Comparison of ENCODE assay signal across 1 cellular context in the genomic region with DNA sequence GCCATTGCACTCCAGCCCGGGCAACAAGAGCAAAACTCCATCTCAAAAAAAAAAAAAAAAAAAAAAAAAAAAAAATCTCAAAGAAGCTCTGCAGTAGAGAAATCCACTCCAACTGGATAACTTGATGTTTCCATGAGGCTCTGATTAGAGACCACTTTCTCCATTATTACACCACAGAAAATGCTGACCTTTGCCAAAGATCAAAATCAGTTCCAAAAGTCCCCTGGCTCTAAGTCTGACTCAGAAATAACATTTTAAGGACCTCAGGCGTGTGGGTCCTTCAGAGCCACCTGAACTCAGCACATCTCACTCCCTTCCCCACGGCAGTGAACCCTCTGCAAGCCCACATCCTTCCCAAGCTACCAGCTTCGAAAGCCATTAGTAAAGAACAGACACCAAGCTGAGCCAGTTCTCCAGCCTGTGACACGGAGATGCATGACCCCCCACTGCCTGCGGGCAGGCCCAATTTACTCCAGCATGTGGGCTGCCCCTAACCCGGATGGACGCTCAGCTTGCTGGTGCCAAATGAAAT.
TF ChIP-seq lines count a peak whose summit lies in the region.

No MANE protein-coding gene starts in this region.

TF ChIP-seq in HepG2, 621 proteins besides CTCF, POLR2A, EP300 and RAD21:
- TF ChIP-seq ZNF501 (CRISPR knock-in tag; IDR thresholded peaks at IDR 0.05) (no peak), ZIK1 (CRISPR knock-in tag; IDR thresholded peaks at IDR 0.05; ENCODE audit: borderline replicate concordance, low read depth) (no peak), ZFP41 (CRISPR knock-in tag; IDR thresholded peaks at IDR 0.05; ENCODE audit: borderline replicate concordance) (no peak), AGO1 (IDR thresholded peaks at IDR 0.05; ENCODE audit: low read depth, low read length, poor library complexity, severe bottlenecking) (no peak), NCOR1 (IDR thresholded peaks at IDR 0.05; ENCODE audit: borderline replicate concordance, low read length) (no peak), ZNF766 (CRISPR knock-in tag; IDR thresholded peaks at IDR 0.05; ENCODE audit: borderline replicate concordance) (no peak), TCF12 (IDR thresholded peaks at IDR 0.05) (no peak), TCF12 (CRISPR knock-in tag; IDR thresholded peaks at IDR 0.05) (no peak), MAFF (IDR thresholded peaks at IDR 0.05; ENCODE audit: low read depth, low read length) (0 out of 2 replicates have a peak, but pooled peaks have one; percentile 27), MAFK (conservative IDR thresholded peaks at IDR 0.05 in 1 of 2, IDR thresholded peaks at IDR 0.05 in 1 of 2; ENCODE audit: low read length in 2 of 2) (peak; percentile 48; a peak in 3 of 4 replicates), ZMYM4 (CRISPR knock-in tag; IDR thresholded peaks at IDR 0.05) (no peak), MBNL3 (CRISPR knock-in tag; conservative IDR thresholded peaks at IDR 0.05) (no peak), ZNF337 (CRISPR knock-in tag; IDR thresholded peaks at IDR 0.05; ENCODE audit: borderline replicate concordance, low read depth) (no peak)
- TF ChIP-seq, protein P1, sequence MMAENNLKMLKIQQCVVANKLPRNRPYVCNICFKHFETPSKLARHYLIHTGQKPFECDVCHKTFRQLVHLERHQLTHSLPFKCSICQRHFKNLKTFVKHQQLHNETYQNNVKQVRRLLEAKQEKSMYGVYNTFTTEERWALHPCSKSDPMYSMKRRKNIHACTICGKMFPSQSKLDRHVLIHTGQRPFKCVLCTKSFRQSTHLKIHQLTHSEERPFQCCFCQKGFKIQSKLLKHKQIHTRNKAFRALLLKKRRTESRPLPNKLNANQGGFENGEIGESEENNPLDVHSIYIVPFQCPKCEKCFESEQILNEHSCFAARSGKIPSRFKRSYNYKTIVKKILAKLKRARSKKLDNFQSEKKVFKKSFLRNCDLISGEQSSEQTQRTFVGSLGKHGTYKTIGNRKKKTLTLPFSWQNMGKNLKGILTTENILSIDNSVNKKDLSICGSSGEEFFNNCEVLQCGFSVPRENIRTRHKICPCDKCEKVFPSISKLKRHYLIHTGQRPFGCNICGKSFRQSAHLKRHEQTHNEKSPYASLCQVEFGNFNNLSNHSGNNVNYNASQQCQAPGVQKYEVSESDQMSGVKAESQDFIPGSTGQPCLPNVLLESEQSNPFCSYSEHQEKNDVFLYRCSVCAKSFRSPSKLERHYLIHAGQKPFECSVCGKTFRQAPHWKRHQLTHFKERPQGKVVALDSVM (CRISPR knock-in tag; IDR thresholded peaks at IDR 0.05), result no peak
- TF ChIP-seq, protein P2, sequence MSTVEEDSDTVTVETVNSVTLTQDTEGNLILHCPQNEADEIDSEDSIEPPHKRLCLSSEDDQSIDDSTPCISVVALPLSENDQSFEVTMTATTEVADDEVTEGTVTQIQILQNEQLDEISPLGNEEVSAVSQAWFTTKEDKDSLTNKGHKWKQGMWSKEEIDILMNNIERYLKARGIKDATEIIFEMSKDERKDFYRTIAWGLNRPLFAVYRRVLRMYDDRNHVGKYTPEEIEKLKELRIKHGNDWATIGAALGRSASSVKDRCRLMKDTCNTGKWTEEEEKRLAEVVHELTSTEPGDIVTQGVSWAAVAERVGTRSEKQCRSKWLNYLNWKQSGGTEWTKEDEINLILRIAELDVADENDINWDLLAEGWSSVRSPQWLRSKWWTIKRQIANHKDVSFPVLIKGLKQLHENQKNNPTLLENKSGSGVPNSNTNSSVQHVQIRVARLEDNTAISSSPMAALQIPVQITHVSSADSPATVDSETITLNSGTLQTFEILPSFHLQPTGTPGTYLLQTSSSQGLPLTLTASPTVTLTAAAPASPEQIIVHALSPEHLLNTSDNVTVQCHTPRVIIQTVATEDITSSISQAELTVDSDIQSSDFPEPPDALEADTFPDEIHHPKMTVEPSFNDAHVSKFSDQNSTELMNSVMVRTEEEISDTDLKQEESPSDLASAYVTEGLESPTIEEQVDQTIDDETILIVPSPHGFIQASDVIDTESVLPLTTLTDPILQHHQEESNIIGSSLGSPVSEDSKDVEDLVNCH (CRISPR knock-in tag; IDR thresholded peaks at IDR 0.05), result no peak
- TF ChIP-seq, protein P3, sequence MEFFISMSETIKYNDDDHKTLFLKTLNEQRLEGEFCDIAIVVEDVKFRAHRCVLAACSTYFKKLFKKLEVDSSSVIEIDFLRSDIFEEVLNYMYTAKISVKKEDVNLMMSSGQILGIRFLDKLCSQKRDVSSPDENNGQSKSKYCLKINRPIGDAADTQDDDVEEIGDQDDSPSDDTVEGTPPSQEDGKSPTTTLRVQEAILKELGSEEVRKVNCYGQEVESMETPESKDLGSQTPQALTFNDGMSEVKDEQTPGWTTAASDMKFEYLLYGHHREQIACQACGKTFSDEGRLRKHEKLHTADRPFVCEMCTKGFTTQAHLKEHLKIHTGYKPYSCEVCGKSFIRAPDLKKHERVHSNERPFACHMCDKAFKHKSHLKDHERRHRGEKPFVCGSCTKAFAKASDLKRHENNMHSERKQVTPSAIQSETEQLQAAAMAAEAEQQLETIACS (CRISPR knock-in tag; IDR thresholded peaks at IDR 0.05), result no peak
- TF ChIP-seq, protein P4, sequence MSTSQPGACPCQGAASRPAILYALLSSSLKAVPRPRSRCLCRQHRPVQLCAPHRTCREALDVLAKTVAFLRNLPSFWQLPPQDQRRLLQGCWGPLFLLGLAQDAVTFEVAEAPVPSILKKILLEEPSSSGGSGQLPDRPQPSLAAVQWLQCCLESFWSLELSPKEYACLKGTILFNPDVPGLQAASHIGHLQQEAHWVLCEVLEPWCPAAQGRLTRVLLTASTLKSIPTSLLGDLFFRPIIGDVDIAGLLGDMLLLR (CRISPR knock-in tag; IDR thresholded peaks at IDR 0.05), result no peak
